ENCODE assay signal across 15 cellular contexts in genomic region chr18:332007-332406, GRCh38.
A peak's percentile ranks its signal among the peaks of the same experiment; 100 is the strongest.
DNase-seq lines count a peak whose midpoint lies in the region; ATAC-seq, FAIRE-seq and TF ChIP-seq lines count a peak whose summit lies in the region.
"Had no signal": no experiment of that assay in that cellular context is flagged by ENCODE, and none has a peak within 500 bp of the region (broad histone marks: within the 10 kb centered on the region; RNA-seq: fewer than 3 reads in every experiment).

No MANE protein-coding gene starts in this region.

- FAIRE-seq in GM19239 (lab: Jason Lieb, UNC), result no peak

- DNase-seq in DMS 273 (lab: John Stamatoyannopoulos, UW; ENCODE audit: unreplicated experiment) (peak; percentile 12), DMS 273 treated with DMSO at 0.1 percent for 48 hours (lab: John Stamatoyannopoulos, UW) (no peak), fibroblast of villous mesenchyme (ENCODE audit: low read depth) (peak; percentile 39), lung microvascular endothelial cell (ENCODE audit: low read depth in 2 of 2) (peak; percentile 84 to 88), upper lobe of left lung (peak in 1 of 2 donors; percentile 61), GM19239 (ENCODE audit: insufficient read length, low spot score) (no peak), Ammon's horn (ENCODE audit: low spot score) (no peak), NCI-H2196 (lab: John Stamatoyannopoulos, UW; ENCODE audit: unreplicated experiment) (no peak)
- DNase-seq: activated gamma-delta T cell treated with Interleukin-2 at 50 U/mL for 16 hours; CD4-positive, alpha-beta memory T cell; EL; T-helper 1 cell had no signal

- H3K4me1 ChIP-seq in upper lobe of left lung, result peaks cover 11 to 21% (median 15%) of the 10 kb centered on the region in 4 donors

- TF ChIP-seq CTCF in fibroblast of villous mesenchyme (IDR thresholded peaks at IDR 0.05; ENCODE audit: insufficient read depth, low read depth, low read length), result no peak
- TF ChIP-seq CTCF in upper lobe of left lung (IDR thresholded peaks at IDR 0.05), result no peak

- no peak for TF ChIP-seq POLR2A in upper lobe of left lung (IDR thresholded peaks at IDR 0.05)

- no peak for TF ChIP-seq EP300 in upper lobe of left lung (IDR thresholded peaks at IDR 0.05)

- H3K27me3 ChIP-seq in upper lobe of left lung, result no peaks in the 10 kb centered on the region

- ATAC-seq in upper lobe of left lung (ENCODE audit: low FRiP score in 2 of 2), result peak; percentile 34 to 57
- ATAC-seq: stimulated activated effector memory CD8-positive, alpha-beta T cell treated with anti-CD3 and anti-CD28 coated beads, Interleukin-12 subunit alpha, Interleukin-12 subunit beta, amount 100 ng/mL, for 72 hours had no signal

- 39 to 54% methylated on average over 4 of the region's 4 CpGs for WGBS in upper lobe of left lung, 2 donors

- no peaks in the 10 kb centered on the region for H3K9me3 ChIP-seq in upper lobe of left lung

- H3K36me3 ChIP-seq in upper lobe of left lung, result peaks cover 0 to 8% (median 0%) of the 10 kb centered on the region in 4 donors

- H3K4me3 ChIP-seq in fibroblast of villous mesenchyme (ENCODE audit: low read depth, low read length) (no peak overlapping the region), upper lobe of left lung (no peak overlapping the region)

- H3K27ac ChIP-seq in upper lobe of left lung, result peak overlapping the region in 1 of 4 donors; percentile 23
- H3K27ac ChIP-seq: 22Rv1, RWPE1 had no signal

Comparison
In these comparisons a context has a peak if more than half of its experiments do, and no peak if none do; other contexts are left out.
1. DNase-seq: peak in DMS 273 (single experiment), fibroblast of villous mesenchyme (single experiment) and lung microvascular endothelial cell (2 of 2); none in DMS 273 treated with DMSO at 0.1 percent for 48 hours (single experiment), GM19239 (single experiment), Ammon's horn (single experiment) and NCI-H2196 (single experiment).